ENCODE assay signal across 9 cellular contexts in the genomic region with DNA sequence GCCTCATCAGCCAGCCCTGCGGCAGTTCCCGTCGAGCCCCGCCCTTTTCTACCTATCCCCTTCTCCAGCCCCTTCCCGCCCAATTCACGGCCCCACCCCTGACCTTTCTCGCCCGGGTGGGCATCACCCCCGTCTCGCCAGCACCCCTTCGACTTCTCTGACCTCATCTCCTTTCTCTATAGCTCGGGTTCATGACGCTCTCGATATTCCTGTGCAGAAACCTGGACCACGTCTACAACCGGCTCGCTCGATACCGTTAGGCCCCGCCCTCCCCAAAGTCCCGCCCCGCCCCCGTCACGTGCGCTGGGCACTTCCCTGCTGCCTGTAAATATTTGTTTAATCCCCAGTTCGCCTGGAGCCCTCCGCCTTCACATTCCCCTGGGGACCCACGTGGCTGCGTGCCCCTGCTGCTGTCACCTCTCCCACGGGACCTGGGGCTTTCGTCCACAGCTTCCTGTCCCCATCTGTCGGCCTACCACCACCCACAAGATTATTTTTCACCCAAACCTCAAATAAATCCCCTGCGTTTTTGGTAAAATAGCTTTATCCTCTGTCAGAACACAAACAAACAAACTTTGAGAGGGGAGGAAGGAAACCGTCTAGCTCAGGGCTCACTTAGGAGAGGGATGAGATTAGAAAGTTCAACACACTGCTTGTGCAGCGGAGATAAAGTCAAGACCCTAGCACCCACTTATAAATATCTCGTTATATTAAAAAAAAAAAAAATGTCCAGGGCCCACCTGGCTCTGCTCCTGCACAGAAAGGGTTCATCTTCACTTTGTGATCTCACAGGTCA. TPM values are rescaled to one million over a fixed set of nuclear protein-coding genes. Genes with fewer than 3 reads are reported as not detected.
DNase-seq lines count a peak whose midpoint lies in the region; ATAC-seq and TF ChIP-seq lines count a peak whose summit lies in the region.
"Had no signal": no experiment of that assay in that cellular context is flagged by ENCODE, and none has a peak within 500 bp of the region (broad histone marks: within the 10 kb centered on the region; RNA-seq: fewer than 3 reads in every experiment).

No MANE protein-coding gene starts in this region.

- H3K9me2 ChIP-seq in OCI-LY7 (ENCODE audit: insufficient read depth, low read length) = no peaks in the 10 kb centered on the region

- no TSS peak for BruUV-seq in OCI-LY7 (replicated peaks; lab: Mats Ljungman, UMichigan)

- POLR2A ChIA-PET in OCI-LY7 (lab: Charles Lee) = interaction anchor here (0.6 to 1.1 kb wide), 6 partner anchors 12 to 716 kb away, joined by 3 to 5 read pairs (median 3); no protein-coding TSS in a partner anchor

- peaks cover 52% of the 10 kb centered on the region for H3K4me1 ChIP-seq in OCI-LY7 (ENCODE audit: insufficient read depth, low read length, poor library complexity, severe bottlenecking)

- TF ChIP-seq CTCF in OCI-LY7 (conservative IDR thresholded peaks at IDR 0.05; ENCODE audit: low read length) (peak; percentile 21; the same call in 1 of the 2 replicates), retinal pigment epithelial cell (conservative IDR thresholded peaks at IDR 0.05; ENCODE audit: low read depth, low read length) (no peak)

- H3K79me2 ChIP-seq in OCI-LY7 (ENCODE audit: insufficient read depth, low read depth, low read length) = peaks cover 29% of the 10 kb centered on the region

- no peaks in the 10 kb centered on the region for H3K9me3 ChIP-seq in OCI-LY7 (ENCODE audit: low read length)

- DNase-seq in AG20443 (ENCODE audit: low spot score) (peak; percentile 61), OCI-LY7 (ENCODE audit: low spot score) (peak; percentile 99), Right ventricle myocardium superior (peak; percentile 73), retinal pigment epithelial cell (ENCODE audit: low read depth) (peak; percentile 31), middle frontal gyrus (ENCODE audit: extremely low spot score, low spot score) (no peak), erythroblast (lab: John Stamatoyannopoulos, UW) (no peak)

- H3K36me3 ChIP-seq in OCI-LY7 (ENCODE audit: insufficient read depth, low read length) = peaks cover 71% of the 10 kb centered on the region

- no peak overlapping the region for H2AFZ ChIP-seq in OCI-LY7 (ENCODE audit: low read length)

- CTCF ChIA-PET in OCI-LY7 (lab: Charles Lee; ENCODE audit: unreplicated experiment) = interaction anchor here (1.3 kb wide), 1 partner anchor 34 kb away, joined by 3 read pairs; no protein-coding TSS in a partner anchor

- H3K27ac ChIP-seq in OCI-LY7 (ENCODE audit: low read depth, low read length, poor library complexity, severe bottlenecking) = peak overlapping the region; percentile 98

- peaks cover 10% of the 10 kb centered on the region; the same call in 1 of the 2 replicates for H4K20me1 ChIP-seq in OCI-LY7 (ENCODE audit: insufficient read depth, low read length)

- no peak for TF ChIP-seq POLR2A in erythroblast (IDR thresholded peaks at IDR 0.05; ENCODE audit: low read length)

- intact Hi-C loops in OCI-LY7 (cut with micrococcal nuclease; ENCODE audit: unreplicated experiment) = loop anchor here (1.0 to 2.0 kb wide), 2 partner anchors 26 to 51 kb away; no protein-coding TSS in a partner anchor
- intact Hi-C loops in Right ventricle myocardium superior (cut with DNase I) = no loop called here

- H3K4me3 ChIP-seq in OCI-LY7 (ENCODE audit: low read depth, low read length, poor library complexity, severe bottlenecking) (peak overlapping the region; percentile 76), retinal pigment epithelial cell (ENCODE audit: low read length) (peak overlapping the region; percentile 24)

- peak; percentile 70 for ATAC-seq in GM18873 (IDR thresholded peaks at IDR 0.05; ENCODE audit: low FRiP score, unreplicated experiment)
- ATAC-seq in HG03135 (IDR thresholded peaks at IDR 0.05; ENCODE audit: unreplicated experiment) = peak; percentile 77
- peak; percentile 48 for ATAC-seq in Right ventricle myocardium superior (ENCODE audit: poor library complexity)

- H3K4me2 ChIP-seq in OCI-LY7 (ENCODE audit: low read length) = peak overlapping the region; percentile 100

RNA-seq across cellular contexts. Expression of gene CD37, which starts 5.1 kb away (rescaled TPM):
- 170 and 219 TPM in 2 replicates for total RNA-seq in OCI-LY7 (2014; rRNA removed; shearing (Covaris generic))
- total RNA-seq in OCI-LY7 (2022) (279 and 352 TPM in 2 replicates), Right ventricle myocardium superior (4.0 TPM)
- total RNA-seq: fibroblast of lung had no signal

RNA-seq across cellular contexts. Expression of gene SLC6A16, which starts 15.3 kb away (rescaled TPM):
- 2.5 and 2.8 TPM in 2 replicates for total RNA-seq in OCI-LY7 (2014; rRNA removed; shearing (Covaris generic))
- total RNA-seq in OCI-LY7 (2022) (15.8 and 21.7 TPM in 2 replicates), Right ventricle myocardium superior (1.5 TPM)

RNA-seq across cellular contexts. Expression of gene TEAD2, which starts 21.9 kb away (rescaled TPM):
- total RNA-seq in OCI-LY7 (2014; rRNA removed; shearing (Covaris generic)) = 5.3 and 7.4 TPM in 2 replicates
- 4.9 and 7.6 TPM in 2 replicates for total RNA-seq in OCI-LY7 (2022)
- 57.9 TPM for total RNA-seq in Right ventricle myocardium superior

RNA-seq across cellular contexts. Expression of gene DKKL1, which starts 23.4 kb away (rescaled TPM):
- 0.15 and 0.63 TPM in 2 replicates for total RNA-seq in OCI-LY7 (2014; rRNA removed; shearing (Covaris generic))
- total RNA-seq in OCI-LY7 (2022) = 0.61 and 0.79 TPM in 2 replicates
- not detected for total RNA-seq in Right ventricle myocardium superior
- total RNA-seq: fibroblast of lung had no signal

RNA-seq across cellular contexts. Expression of gene KASH5, which starts 47.8 kb away (rescaled TPM):
- 12.0 and 15.9 TPM in 2 replicates for total RNA-seq in OCI-LY7 (2014; rRNA removed; shearing (Covaris generic))
- total RNA-seq in OCI-LY7 (2022) (16.3 and 19.4 TPM in 2 replicates), Right ventricle myocardium superior (not detected)
- total RNA-seq: fibroblast of lung had no signal

Comparison
In these comparisons a context has a peak if more than half of its experiments do, and no peak if none do; other contexts are left out.
1. DNase-seq: peak in AG20443 (single experiment), OCI-LY7 (single experiment), Right ventricle myocardium superior (single experiment) and retinal pigment epithelial cell (single experiment); none in middle frontal gyrus (single experiment) and erythroblast (0 of 2).
2. RNA of gene CD37, which starts 5.1 kb away (total RNA-seq): 170 to 352 TPM in OCI-LY7; 4.0 TPM in Right ventricle myocardium superior (single experiment); every median in the first group is over 10 times any median in the second.
3. Peak in every context shown above with its lines, with median percentiles within 50 percentile points of each other: ATAC-seq.